In the genomic region with DNA sequence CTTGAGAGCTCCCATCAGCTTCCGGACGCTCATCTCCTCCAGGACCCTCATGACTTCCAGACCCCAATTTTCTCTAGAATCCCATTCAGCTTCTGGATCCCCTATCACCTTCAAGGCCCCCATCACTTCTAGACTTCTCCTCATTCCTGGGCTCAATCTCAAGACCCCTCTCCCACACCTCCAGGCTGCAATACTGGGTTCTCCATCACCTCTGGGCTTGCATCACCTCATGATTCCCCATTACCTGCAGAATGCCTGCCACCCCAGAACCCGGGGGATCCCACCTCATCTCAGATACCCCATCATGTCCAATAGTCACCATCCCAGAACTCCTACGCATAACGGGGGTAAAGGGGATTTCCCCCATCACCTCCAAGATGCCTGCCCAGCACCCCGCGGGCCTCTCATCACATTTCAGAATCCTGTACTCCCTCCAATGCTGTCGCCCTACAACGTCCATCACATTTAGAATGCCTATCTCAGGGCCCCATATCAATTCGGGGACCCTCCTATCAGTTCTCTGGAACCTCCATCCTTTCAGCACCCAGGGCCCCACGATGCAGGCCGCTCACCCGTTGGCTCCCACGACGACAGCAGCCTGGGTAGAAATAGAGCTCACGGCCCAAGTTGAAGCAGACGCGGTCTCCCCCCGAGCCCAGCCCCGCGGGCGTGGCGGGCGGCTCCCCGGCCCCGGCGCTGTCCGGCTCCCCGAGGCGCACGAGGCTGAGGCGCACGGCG, we compare ENCODE assay signal across 8 cellular contexts. TPM values are rescaled to one million over a fixed set of nuclear protein-coding genes. Genes with fewer than 3 reads are reported as not detected.
DNase-seq lines count a peak whose midpoint lies in the region; ATAC-seq and TF ChIP-seq lines count a peak whose summit lies in the region.

No MANE protein-coding gene starts in this region.

- H3K9me3 ChIP-seq in BLaER1 treated with 17β-estradiol and CSF1 and Interleukin-3, amounts not matched to agents 10 nM and 100 nM (replicated peaks in 1 of 11), result no peaks in the 10 kb centered on the region
- no peaks in the 10 kb centered on the region for H3K9me3 ChIP-seq in hepatocyte (ENCODE audit: low read depth)

- H3K79me2 ChIP-seq in hepatocyte, result peaks cover 35% of the 10 kb centered on the region

- H3K9ac ChIP-seq in BLaER1 treated with 17β-estradiol and CSF1 and Interleukin-3, amounts not matched to agents 10 nM and 100 nM, result peak overlapping the region; percentile 81 to 89 (median 86)

- H2AFZ ChIP-seq in hepatocyte, result peak overlapping the region; percentile 35

- H3K4me3 Mint-ChIP-seq in activated CD4-positive, alpha-beta memory T cell treated with anti-CD3 and anti-CD28 coated beads for 36 hours, result peak overlapping the region; percentile 94
- peak overlapping the region; percentile 94 for H3K4me3 Mint-ChIP-seq in stimulated activated effector memory CD8-positive, alpha-beta T cell treated with anti-CD3 and anti-CD28 coated beads, Interleukin-12 subunit alpha, Interleukin-12 subunit beta, amount 100 ng/mL, for 72 hours

- 19% methylated on average over 13 of the region's 34 CpGs for WGBS in hepatocyte (ENCODE audit: low lambda C conversion rate, missing lambda C conversion rate)

- no peak for TF ChIP-seq CTCF in hepatocyte (IDR thresholded peaks at IDR 0.05; ENCODE audit: poor library complexity)

- no peaks in the 10 kb centered on the region for H3K9me2 ChIP-seq in hepatocyte (replicated peaks; ENCODE audit: insufficient read depth)

- CTCF ChIA-PET in activated CD4-positive, alpha-beta memory T cell treated with anti-CD3 and anti-CD28 coated beads for 36 hours (lab: Charles Lee), result interaction anchor here (1.0 to 2.4 kb wide), 4 partner anchors 13 to 25 kb away, joined by 3 to 16 read pairs (median 4); a partner anchor contains a TSS

- peak overlapping the region; percentile 67 to 91 (median 86); a peak in 21 of 22 replicates for H3K27ac ChIP-seq in BLaER1 treated with 17β-estradiol and CSF1 and Interleukin-3, amounts not matched to agents 10 nM and 100 nM
- peak overlapping the region; percentile 55 for H3K27ac ChIP-seq in hepatocyte

- peaks cover 18% of the 10 kb centered on the region for H3K27me3 Mint-ChIP-seq in activated CD4-positive, alpha-beta memory T cell treated with anti-CD3 and anti-CD28 coated beads for 36 hours

- H3K4me1 ChIP-seq in BLaER1 treated with 17β-estradiol and CSF1 and Interleukin-3, amounts not matched to agents 10 nM and 100 nM, result peaks cover 32 to 47% (median 38%) of the 10 kb centered on the region in 10 experiments
- H3K4me1 ChIP-seq in hepatocyte (ENCODE audit: insufficient read depth), result no peaks in the 10 kb centered on the region

- H3K4me1 Mint-ChIP-seq in activated CD4-positive, alpha-beta memory T cell treated with anti-CD3 and anti-CD28 coated beads for 36 hours (ENCODE audit: low read depth), result peaks cover 30% of the 10 kb centered on the region
- peaks cover 50% of the 10 kb centered on the region for H3K4me1 Mint-ChIP-seq in stimulated activated effector memory CD8-positive, alpha-beta T cell treated with anti-CD3 and anti-CD28 coated beads, Interleukin-12 subunit alpha, Interleukin-12 subunit beta, amount 100 ng/mL, for 72 hours

- peaks cover 25 to 39% (median 32%) of the 10 kb centered on the region in 11 experiments for H3K36me3 ChIP-seq in BLaER1 treated with 17β-estradiol and CSF1 and Interleukin-3, amounts not matched to agents 10 nM and 100 nM
- no peaks in the 10 kb centered on the region for H3K36me3 ChIP-seq in hepatocyte (replicated peaks; ENCODE audit: insufficient read depth, low read depth)

- peak overlapping the region; percentile 78 for H3K27ac Mint-ChIP-seq in activated CD4-positive, alpha-beta memory T cell treated with anti-CD3 and anti-CD28 coated beads for 36 hours
- peak overlapping the region; percentile 92 for H3K27ac Mint-ChIP-seq in stimulated activated effector memory CD8-positive, alpha-beta T cell treated with anti-CD3 and anti-CD28 coated beads, Interleukin-12 subunit alpha, Interleukin-12 subunit beta, amount 100 ng/mL, for 72 hours

- ATAC-seq in GM21717 (IDR thresholded peaks at IDR 0.05; ENCODE audit: unreplicated experiment) (peak; percentile 3), esophagus mucosa (no peak)
- ATAC-seq in stimulated activated effector memory CD8-positive, alpha-beta T cell treated with anti-CD3 and anti-CD28 coated beads, Interleukin-12 subunit alpha, Interleukin-12 subunit beta, amount 100 ng/mL, for 72 hours, result peak; percentile 45

- intact Hi-C loops in activated CD4-positive, alpha-beta memory T cell treated with anti-CD3 and anti-CD28 coated beads for 36 hours (cut with micrococcal nuclease), result loop anchor here (1.0 to 2.0 kb wide), 3 partner anchors 22 to 75 kb away; a partner anchor contains a TSS

- peaks cover 24 to 68% (median 37%) of the 10 kb centered on the region in 11 experiments for H3K27me3 ChIP-seq in BLaER1 treated with 17β-estradiol and CSF1 and Interleukin-3, amounts not matched to agents 10 nM and 100 nM
- no peaks in the 10 kb centered on the region for H3K27me3 ChIP-seq in hepatocyte

- peak overlapping the region; percentile 93 to 100 (median 97) for H3K4me2 ChIP-seq in BLaER1 treated with 17β-estradiol and CSF1 and Interleukin-3, amounts not matched to agents 10 nM and 100 nM
- H3K4me2 ChIP-seq in hepatocyte, result peak overlapping the region; percentile 95

- peaks cover 52 to 77% (median 53%) of the 10 kb centered on the region in 11 experiments for H4K20me1 ChIP-seq in BLaER1 treated with 17β-estradiol and CSF1 and Interleukin-3, amounts not matched to agents 10 nM and 100 nM
- H4K20me1 ChIP-seq in hepatocyte (ENCODE audit: insufficient read depth, poor library complexity, severe bottlenecking), result peaks cover 5% of the 10 kb centered on the region

- H3K9me3 Mint-ChIP-seq in activated CD4-positive, alpha-beta memory T cell treated with anti-CD3 and anti-CD28 coated beads for 36 hours, result no peaks in the 10 kb centered on the region
- no peaks in the 10 kb centered on the region for H3K9me3 Mint-ChIP-seq in stimulated activated effector memory CD8-positive, alpha-beta T cell treated with anti-CD3 and anti-CD28 coated beads, Interleukin-12 subunit alpha, Interleukin-12 subunit beta, amount 100 ng/mL, for 72 hours

- H3K36me3 Mint-ChIP-seq in activated CD4-positive, alpha-beta memory T cell treated with anti-CD3 and anti-CD28 coated beads for 36 hours, result peaks cover 40% of the 10 kb centered on the region
- H3K36me3 Mint-ChIP-seq in stimulated activated effector memory CD8-positive, alpha-beta T cell treated with anti-CD3 and anti-CD28 coated beads, Interleukin-12 subunit alpha, Interleukin-12 subunit beta, amount 100 ng/mL, for 72 hours, result peaks cover 70% of the 10 kb centered on the region

- POLR2A ChIA-PET in activated CD4-positive, alpha-beta memory T cell treated with anti-CD3 and anti-CD28 coated beads for 36 hours (lab: Charles Lee), result interaction anchor here (1.1 to 1.4 kb wide), 3 partner anchors 20 to 71 kb away, joined by 3 read pairs; a partner anchor contains a TSS

- peak overlapping the region; percentile 73 to 86 (median 79) for H3K4me3 ChIP-seq in BLaER1 treated with 17β-estradiol and CSF1 and Interleukin-3, amounts not matched to agents 10 nM and 100 nM
- peak overlapping the region; percentile 91 for H3K4me3 ChIP-seq in hepatocyte

- peak; percentile 40 for DNase-seq in activated CD4-positive, alpha-beta memory T cell treated with anti-CD3 and anti-CD28 coated beads for 36 hours
- DNase-seq in hepatocyte (ENCODE audit: low spot score) (no peak), SIG-M5 treated with dmso at 0.1 percent for 504 hours (lab: John Stamatoyannopoulos, UW; ENCODE audit: unreplicated experiment) (no peak), NCI-H2196 treated with DMSO at 0.1 percent for 48 hours (lab: John Stamatoyannopoulos, UW; ENCODE audit: unreplicated experiment) (no peak)
- no peak for DNase-seq in stimulated activated effector memory CD8-positive, alpha-beta T cell treated with anti-CD3 and anti-CD28 coated beads, Interleukin-12 subunit alpha, Interleukin-12 subunit beta, amount 100 ng/mL, for 72 hours (ENCODE audit: low spot score in 2 of 2)

RNA-seq across cellular contexts. Expression of a gene that starts 0.7 kb away (rescaled TPM):
- total RNA-seq in activated CD4-positive, alpha-beta memory T cell treated with anti-CD3 and anti-CD28 coated beads for 36 hours, result 10 to 100 TPM; 43.1 to 45.8 TPM
- 18.3 and 23.7 TPM in 2 replicates for total RNA-seq in hepatocyte
- 70.1 and 95.8 TPM in 2 replicates for polyA plus RNA-seq in hepatocyte
- 17.4 TPM for total RNA-seq in esophagus mucosa

RNA-seq across cellular contexts. Expression of a gene that starts 9.6 kb away (rescaled TPM):
- total RNA-seq in activated CD4-positive, alpha-beta memory T cell treated with anti-CD3 and anti-CD28 coated beads for 36 hours, result 10 to 100 TPM; 10.7 to 11.0 TPM
- total RNA-seq in hepatocyte (25.2 and 71.4 TPM in 2 replicates), esophagus mucosa (15.5 TPM)
- polyA plus RNA-seq in hepatocyte, result 46.0 and 60.7 TPM in 2 replicates

RNA-seq across cellular contexts. Expression of a gene that starts 22.9 kb away (rescaled TPM):
- total RNA-seq in activated CD4-positive, alpha-beta memory T cell treated with anti-CD3 and anti-CD28 coated beads for 36 hours, result 1 to 10 TPM; 2.3 to 2.4 TPM
- 12.1 and 17.0 TPM in 2 replicates for total RNA-seq in hepatocyte
- polyA plus RNA-seq in hepatocyte, result 12.6 and 15.6 TPM in 2 replicates
- total RNA-seq in esophagus mucosa, result 8.8 TPM

RNA-seq across cellular contexts. Expression of a gene that starts 23.2 kb away (rescaled TPM):
- total RNA-seq in activated CD4-positive, alpha-beta memory T cell treated with anti-CD3 and anti-CD28 coated beads for 36 hours, result under 1 TPM; 0.12 to 0.19 TPM
- 0.12 TPM in 1 of 2 replicates, not detected in the other for total RNA-seq in hepatocyte
- not detected in 2 replicates for polyA plus RNA-seq in hepatocyte
- 0.12 TPM for total RNA-seq in esophagus mucosa

RNA-seq across cellular contexts. Expression of a gene that starts 58.7 kb away (rescaled TPM):
- total RNA-seq in activated CD4-positive, alpha-beta memory T cell treated with anti-CD3 and anti-CD28 coated beads for 36 hours, result not detected
- total RNA-seq in hepatocyte, result not detected in 2 replicates
- not detected in 2 replicates for polyA plus RNA-seq in hepatocyte
- not detected for total RNA-seq in esophagus mucosa
